ENCODE assay signal across 3 cellular contexts in the genomic region with DNA sequence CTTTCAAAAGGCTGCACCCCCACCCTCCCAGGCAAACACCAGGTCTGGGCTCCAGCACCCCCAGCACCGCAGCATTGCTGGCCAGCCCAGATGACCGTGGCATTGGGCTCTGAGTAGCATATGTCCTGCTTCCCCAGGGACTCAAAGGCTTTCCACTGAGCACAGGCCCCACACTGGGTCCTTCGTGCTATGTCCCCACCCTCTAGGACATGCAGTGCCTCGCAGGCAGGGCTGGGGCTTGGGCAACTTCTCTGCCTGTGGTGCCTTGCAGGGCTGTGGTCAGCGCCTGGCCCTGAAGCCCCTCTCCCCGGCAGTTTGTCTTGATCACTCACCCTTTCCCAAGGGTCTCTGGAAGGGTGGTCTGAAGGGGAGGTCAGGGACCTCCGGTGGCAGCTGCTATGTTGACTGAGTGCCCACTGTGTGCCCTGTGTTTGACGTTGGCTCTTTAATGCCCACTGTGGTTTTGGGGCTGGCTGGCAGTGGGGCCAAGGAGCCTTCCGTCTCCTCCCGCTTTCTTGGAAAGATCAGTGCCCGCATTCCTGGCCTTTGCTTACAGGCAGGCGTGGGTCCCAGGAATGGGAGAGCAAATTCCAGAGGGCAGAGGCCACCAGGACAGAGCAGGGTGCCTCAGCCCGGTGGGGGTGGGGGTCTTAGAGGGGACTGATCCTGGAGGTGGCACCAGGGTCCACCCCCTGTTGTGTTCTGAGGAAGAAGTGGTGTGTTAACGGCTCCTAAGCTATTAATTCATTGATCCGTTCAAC.
TF ChIP-seq lines count a peak whose summit lies in the region.

No MANE protein-coding gene starts in this region.

TF ChIP-seq in A549, 52 proteins besides CTCF, POLR2A, EP300 and RAD21:
- TF ChIP-seq SREBF2 (IDR thresholded peaks at IDR 0.05), result no peak
- TF ChIP-seq, protein P1, sequence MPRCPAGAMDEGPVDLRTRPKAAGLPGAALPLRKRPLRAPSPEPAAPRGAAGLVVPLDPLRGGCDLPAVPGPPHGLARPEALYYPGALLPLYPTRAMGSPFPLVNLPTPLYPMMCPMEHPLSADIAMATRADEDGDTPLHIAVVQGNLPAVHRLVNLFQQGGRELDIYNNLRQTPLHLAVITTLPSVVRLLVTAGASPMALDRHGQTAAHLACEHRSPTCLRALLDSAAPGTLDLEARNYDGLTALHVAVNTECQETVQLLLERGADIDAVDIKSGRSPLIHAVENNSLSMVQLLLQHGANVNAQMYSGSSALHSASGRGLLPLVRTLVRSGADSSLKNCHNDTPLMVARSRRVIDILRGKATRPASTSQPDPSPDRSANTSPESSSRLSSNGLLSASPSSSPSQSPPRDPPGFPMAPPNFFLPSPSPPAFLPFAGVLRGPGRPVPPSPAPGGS (IDR thresholded peaks at IDR 0.05), result no peak

TF ChIP-seq in Ishikawa, 13 proteins besides CTCF, POLR2A, EP300 and RAD21:
- TF ChIP-seq TEAD4 (IDR thresholded peaks at IDR 0.05), result peak; percentile 50
- no peak for TF ChIP-seq EGR1 (IDR thresholded peaks at IDR 0.05)

TF ChIP-seq in H1, 55 proteins besides CTCF, POLR2A, EP300 and RAD21:
- no peak for TF ChIP-seq NANOG (IDR thresholded peaks at IDR 0.05; ENCODE audit: insufficient read depth, low read depth, low read length, poor library complexity, severe bottlenecking)
- peak; percentile 79 for TF ChIP-seq TEAD4 (IDR thresholded peaks at IDR 0.05; ENCODE audit: low read depth, low read length)
